In the genomic region with DNA sequence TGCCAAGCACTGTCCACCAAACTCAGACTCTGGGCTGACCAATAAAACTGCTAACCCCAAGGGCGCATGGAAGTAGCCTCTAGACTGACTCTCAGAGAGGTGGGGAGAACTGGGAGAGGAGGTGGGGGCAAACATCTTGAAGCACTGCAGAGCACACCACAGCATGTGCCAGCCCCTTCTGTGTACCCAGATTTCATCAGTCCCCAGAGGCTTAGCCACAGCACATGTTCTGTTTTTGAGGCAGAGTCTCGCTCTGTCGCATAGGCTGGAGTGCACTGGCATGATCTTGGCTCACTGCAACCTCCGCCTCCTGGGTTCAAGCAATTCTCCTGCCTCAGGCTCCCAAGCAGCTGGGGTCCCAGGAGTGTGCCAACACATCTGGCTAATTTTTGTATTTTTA, we compare ENCODE assay signal across 20 cellular contexts.
DNase-seq lines count a peak whose midpoint lies in the region; ATAC-seq and TF ChIP-seq lines count a peak whose summit lies in the region.
"Had no signal": no experiment of that assay in that cellular context is flagged by ENCODE, and none has a peak within 500 bp of the region (broad histone marks: within the 10 kb centered on the region; RNA-seq: fewer than 3 reads in every experiment).

No MANE protein-coding gene starts in this region.

- peaks cover 14% of the 10 kb centered on the region for H3K4me1 Mint-ChIP-seq in memory B cell
- H3K4me1 Mint-ChIP-seq in CD8-positive, alpha-beta T cell (ENCODE audit: low read depth), result peaks cover 17% of the 10 kb centered on the region

- ATAC-seq in memory B cell (ENCODE audit: low read depth), result peak; percentile 52
- no peak for ATAC-seq in CD8-positive, alpha-beta T cell
- ATAC-seq: A549 had no signal

- no peaks in the 10 kb centered on the region for H3F3A ChIP-seq in Loucy (ENCODE audit: low read depth)

- no peaks in the 10 kb centered on the region for H4K20me1 ChIP-seq in BLaER1
- H4K20me1 ChIP-seq in Loucy (ENCODE audit: insufficient read depth, low read length, poor library complexity, severe bottlenecking), result no peaks in the 10 kb centered on the region

- no peak overlapping the region for H3K4me3 ChIP-seq in BLaER1
- no peak overlapping the region for H3K4me3 ChIP-seq in Loucy (ENCODE audit: low read length, poor library complexity, severe bottlenecking)
- H3K4me3 ChIP-seq in CD8-positive, alpha-beta T cell (ENCODE audit: low read depth, low read length), result no peak overlapping the region
- H3K4me3 ChIP-seq: A549, Peyer's patch, SJCRH30 had no signal

- peak; percentile 17 for DNase-seq in NCI-H524 treated with DMSO at 0.1 percent for 48 hours (lab: John Stamatoyannopoulos, UW)
- DNase-seq in memory B cell (ENCODE audit: low spot score in 2 of 2), result no peak
- no peak for DNase-seq in activated T-cell treated with anti-CD3 and anti-CD28 coated beads, Interleukin-2, amount 50 U/mL, for 48 hours
- no peak for DNase-seq in CD8-positive, alpha-beta T cell
- no peak for DNase-seq in ureter (ENCODE audit: low spot score)
- DNase-seq: CD4-positive, alpha-beta memory T cell; DMS53; KG1; NCI-H1105 treated with DMSO at 0.1 percent for 48 hours; NCI-H187; NCI-H2227 treated with DMSO at 0.1 percent for 48 hours; NCI-H510A; NCI-H774; NK-92 treated with Interleukin-12 subunit alpha and Interleukin-12 subunit beta, amount 100 ng/mL, for 24 hours; Peyer's patch; SJCRH30 had no signal

- CTCF ChIA-PET in CD8-positive, alpha-beta T cell (lab: Charles Lee), result interaction anchor here (1.2 kb wide), 1 partner anchor 139 kb away, joined by 4 read pairs; a partner anchor contains a TSS

- H3K4me1 ChIP-seq in BLaER1, result peaks cover 19% of the 10 kb centered on the region
- H3K4me1 ChIP-seq in Loucy (ENCODE audit: insufficient read depth, low read length, poor library complexity, severe bottlenecking), result peaks cover 48% of the 10 kb centered on the region
- no peaks in the 10 kb centered on the region for H3K4me1 ChIP-seq in CD8-positive, alpha-beta T cell (ENCODE audit: insufficient read depth, low read length)
- H3K4me1 ChIP-seq: A549, Peyer's patch, SJCRH30 had no signal

- H3K9ac ChIP-seq in BLaER1 (no peak overlapping the region), Loucy (ENCODE audit: low read depth, low read length, poor library complexity, severe bottlenecking) (peak overlapping the region; percentile 37)

- no peak for TF ChIP-seq CTCF in Loucy (conservative IDR thresholded peaks at IDR 0.05; ENCODE audit: low read length)
- no peak for TF ChIP-seq CTCF in CD8-positive, alpha-beta T cell (IDR thresholded peaks at IDR 0.05)

- no peaks in the 10 kb centered on the region for H3K79me2 ChIP-seq in Loucy (ENCODE audit: insufficient read depth, low read length)

- POLR2A ChIA-PET in CD8-positive, alpha-beta T cell (lab: Charles Lee), result no interaction called here

- peak overlapping the region; percentile 43 for H2AFZ ChIP-seq in Loucy (ENCODE audit: low read length)

- no peaks in the 10 kb centered on the region for H3K36me3 ChIP-seq in BLaER1
- H3K36me3 ChIP-seq in Loucy (ENCODE audit: insufficient read depth, low read length), result no peaks in the 10 kb centered on the region
- H3K36me3 ChIP-seq in CD8-positive, alpha-beta T cell (ENCODE audit: insufficient read depth, low read length), result no peaks in the 10 kb centered on the region
- H3K36me3 ChIP-seq: Peyer's patch had no signal

- H3K27ac ChIP-seq in BLaER1, result no peak overlapping the region
- no peak overlapping the region for H3K27ac ChIP-seq in CD8-positive, alpha-beta T cell (ENCODE audit: low read depth, low read length)
- H3K27ac ChIP-seq: A549, Peyer's patch, SJCRH30 had no signal

- H3K9me2 ChIP-seq in Loucy (replicated peaks; ENCODE audit: low read depth, low read length), result no peaks in the 10 kb centered on the region

- H3K27me3 Mint-ChIP-seq in memory B cell, result peaks cover 3% of the 10 kb centered on the region
- H3K27me3 Mint-ChIP-seq in CD8-positive, alpha-beta T cell (ENCODE audit: low read depth), result no peaks in the 10 kb centered on the region
- H3K27me3 Mint-ChIP-seq: CD4-positive, alpha-beta memory T cell had no signal

- H3K27ac Mint-ChIP-seq in memory B cell, result no peak overlapping the region
- H3K27ac Mint-ChIP-seq in CD8-positive, alpha-beta T cell, result no peak overlapping the region
- H3K27ac Mint-ChIP-seq: T-helper 1 cell treated with Interleukin-12 subunit alpha and Interleukin-12 subunit beta and Interleukin-4 antibody, amounts not matched to agents 30 μg/mL and 1 μg/mL, for 36 hours had no signal

- H3K27me3 ChIP-seq in BLaER1 (no peaks in the 10 kb centered on the region), Loucy (ENCODE audit: insufficient read depth, low read length, poor library complexity, severe bottlenecking) (no peaks in the 10 kb centered on the region)
- no peaks in the 10 kb centered on the region for H3K27me3 ChIP-seq in CD8-positive, alpha-beta T cell (ENCODE audit: insufficient read depth, low read length)
- H3K27me3 ChIP-seq: Peyer's patch, SJCRH30 had no signal

- intact Hi-C loops in CD8-positive, alpha-beta T cell (cut with DNase I, micrococcal nuclease), result no loop called here

- peaks cover 3% of the 10 kb centered on the region for H3K9me3 Mint-ChIP-seq in memory B cell
- H3K9me3 Mint-ChIP-seq in CD8-positive, alpha-beta T cell, result peaks cover 4% of the 10 kb centered on the region

- H3K36me3 Mint-ChIP-seq in memory B cell, result peaks cover 6% of the 10 kb centered on the region
- peaks cover 2% of the 10 kb centered on the region for H3K36me3 Mint-ChIP-seq in CD8-positive, alpha-beta T cell

- H3K9me3 ChIP-seq in BLaER1 (peaks cover 23% of the 10 kb centered on the region), Loucy (ENCODE audit: insufficient read depth, low read depth, low read length) (peaks cover 4% of the 10 kb centered on the region; the same call in 1 of the 2 replicates)
- H3K9me3 ChIP-seq in CD8-positive, alpha-beta T cell (ENCODE audit: low read length), result no peaks in the 10 kb centered on the region
- H3K9me3 ChIP-seq: A549, SJCRH30 had no signal

- H3K4me2 ChIP-seq in BLaER1 (peak overlapping the region; percentile 44; the same call in 1 of the 2 replicates), Loucy (ENCODE audit: low read depth, low read length, poor library complexity, severe bottlenecking) (peak overlapping the region; percentile 8)
- H3K4me2 ChIP-seq: A549 had no signal

- no peak overlapping the region for H3K4me3 Mint-ChIP-seq in memory B cell
- no peak overlapping the region for H3K4me3 Mint-ChIP-seq in CD8-positive, alpha-beta T cell
- H3K4me3 Mint-ChIP-seq: CD4-positive, alpha-beta memory T cell; T-helper 1 cell treated with Interleukin-12 subunit alpha and Interleukin-12 subunit beta and Interleukin-4 antibody, amounts not matched to agents 30 μg/mL and 1 μg/mL, for 36 hours had no signal
